Comparison of ENCODE assay signal across 25 cellular contexts in genomic region chr13:35025314-35025713, GRCh38.
"Had no signal": no experiment of that assay in that cellular context is flagged by ENCODE, and none has a peak within 500 bp of the region (broad histone marks: within the 10 kb centered on the region; RNA-seq: fewer than 3 reads in every experiment).

No MANE protein-coding gene starts in this region.

- H3K36me3 Mint-ChIP-seq: natural killer cell treated with Interleukin-12 subunit alpha and Interleukin-12 subunit beta and Interleukin-15 and Interleukin-18, amount 100 ng/mL, for 72 hours had no signal

- H2AFZ ChIP-seq: neural progenitor cell had no signal

- H3K9me3 ChIP-seq: gastroesophageal sphincter had no signal

- H3K27me3 Mint-ChIP-seq: naive B cell; natural killer cell treated with Interleukin-12 subunit alpha and Interleukin-12 subunit beta and Interleukin-15 and Interleukin-18, amount 100 ng/mL, for 72 hours; stimulated activated naive B cell treated with anti-CD40 and anti-IgM and Interleukin-4, amounts not matched to agents 10 μg/mL and 1 μg/mL and 100 μg/mL, for 72 hours; stimulated activated naive CD8-positive, alpha-beta T cell treated with anti-CD3 and anti-CD28 coated beads, Interleukin-15, Interleukin-2, amounts not matched to agents 100 ng/mL and 50 ng/mL, for 24 hours had no signal

- H3K27me3 ChIP-seq: dorsolateral prefrontal cortex, esophagus muscularis mucosa, foreskin keratinocyte, gastroesophageal sphincter, heart right ventricle, left lung, neural progenitor cell, sigmoid colon, spleen, tibial nerve, upper lobe of left lung had no signal

- H3K4me3 Mint-ChIP-seq: endodermal cell; mesothelial cell of epicardium; naive B cell; natural killer cell treated with Interleukin-12 subunit alpha and Interleukin-12 subunit beta and Interleukin-15 and Interleukin-18, amount 100 ng/mL, for 72 hours; neural progenitor cell; stimulated activated naive B cell treated with anti-CD40 and anti-IgM and Interleukin-4, amounts not matched to agents 10 μg/mL and 1 μg/mL and 100 μg/mL, for 72 hours; stimulated activated naive CD8-positive, alpha-beta T cell treated with anti-CD3 and anti-CD28 coated beads, Interleukin-15, Interleukin-2, amounts not matched to agents 100 ng/mL and 50 ng/mL, for 24 hours had no signal

- H3K27ac Mint-ChIP-seq: endodermal cell; mesothelial cell of epicardium; natural killer cell treated with Interleukin-12 subunit alpha and Interleukin-12 subunit beta and Interleukin-15 and Interleukin-18, amount 100 ng/mL, for 72 hours; neural progenitor cell; stimulated activated naive B cell treated with anti-CD40 and anti-IgM and Interleukin-4, amounts not matched to agents 10 μg/mL and 1 μg/mL and 100 μg/mL, for 72 hours had no signal

- H3K9ac ChIP-seq: neural progenitor cell had no signal

- H3K4me2 ChIP-seq: neural progenitor cell had no signal

- H3K4me1 Mint-ChIP-seq: mesothelial cell of epicardium, neural progenitor cell had no signal

- DNase-seq: cerebellar nuclear complex; dorsolateral prefrontal cortex; effector CD4-positive, alpha-beta T cell; endodermal cell; foreskin keratinocyte; heart right ventricle; left lung; mesenchymal stem cell; mucosa of descending colon; naive B cell; posterior cingulate gyrus; psoas muscle; right cardiac atrium; sigmoid colon; spleen; stimulated activated naive B cell treated with anti-CD40 and anti-IgM and Interleukin-4, amounts not matched to agents 10 μg/mL and 1 μg/mL and 100 μg/mL, for 72 hours; upper lobe of left lung had no signal

- H3K27ac ChIP-seq: dorsolateral prefrontal cortex, esophagus muscularis mucosa, foreskin keratinocyte, gastroesophageal sphincter, heart right ventricle, left lung, neural progenitor cell, psoas muscle, spleen, thoracic aorta, tibial nerve, upper lobe of left lung had no signal

- ATAC-seq: foreskin keratinocyte; gastroesophageal sphincter; heart right ventricle; left lung; mucosa of descending colon; natural killer cell treated with Interleukin-12 subunit alpha and Interleukin-12 subunit beta and Interleukin-15 and Interleukin-18, amount 100 ng/mL, for 72 hours; psoas muscle; right cardiac atrium; stimulated activated naive B cell treated with anti-CD40 and anti-IgM and Interleukin-4, amounts not matched to agents 10 μg/mL and 1 μg/mL and 100 μg/mL, for 72 hours had no signal

- H3K4me1 ChIP-seq: esophagus muscularis mucosa, foreskin keratinocyte, gastroesophageal sphincter, heart right ventricle, left lung, neural progenitor cell, psoas muscle, tibial nerve, upper lobe of left lung had no signal
